ENCODE assay signal across 8 cellular contexts in the genomic region with DNA sequence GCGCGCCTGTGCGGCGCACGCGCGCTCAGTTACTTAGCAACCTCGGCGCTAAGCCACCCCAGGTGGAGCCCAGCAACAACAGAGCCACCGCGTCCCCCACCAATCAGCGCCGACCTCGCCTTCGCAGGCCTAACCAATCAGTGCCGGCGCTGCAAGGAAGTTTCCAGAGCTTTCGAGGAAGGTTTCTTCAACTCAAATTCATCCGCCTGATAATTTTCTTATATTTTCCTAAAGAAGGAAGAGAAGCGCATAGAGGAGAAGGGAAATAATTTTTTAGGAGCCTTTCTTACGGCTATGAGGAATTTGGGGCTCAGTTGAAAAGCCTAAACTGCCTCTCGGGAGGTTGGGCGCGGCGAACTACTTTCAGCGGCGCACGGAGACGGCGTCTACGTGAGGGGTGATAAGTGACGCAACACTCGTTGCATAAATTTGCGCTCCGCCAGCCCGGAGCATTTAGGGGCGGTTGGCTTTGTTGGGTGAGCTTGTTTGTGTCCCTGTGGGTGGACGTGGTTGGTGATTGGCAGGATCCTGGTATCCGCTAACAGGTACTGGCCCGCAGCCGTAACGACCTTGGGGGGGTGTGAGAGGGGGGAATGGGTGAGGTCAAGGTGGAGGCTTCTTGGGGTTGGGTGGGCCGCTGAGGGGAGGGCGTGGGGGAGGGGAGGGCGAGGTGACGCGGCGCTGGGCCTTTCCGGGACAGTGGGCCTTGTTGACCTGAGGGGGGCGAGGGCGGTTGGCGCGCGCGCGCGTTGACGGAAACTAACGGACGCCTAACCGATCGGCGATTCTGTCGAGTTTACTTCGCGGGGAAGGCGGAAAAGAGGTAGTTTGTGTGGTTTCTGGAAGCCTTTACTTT. TPM values are rescaled to one million over a fixed set of nuclear protein-coding genes. Genes with fewer than 3 reads are reported as not detected.
DNase-seq lines count a peak whose midpoint lies in the region; ATAC-seq and TF ChIP-seq lines count a peak whose summit lies in the region.

TSS of gene UBB (plus strand) at position 452 of the 856 bp plus-strand sequence. CDS start 817 bp downstream, outside the sequence.

- peak within 1 kb of the TSS; percentile 88 to 100 (median 98) for H3K27ac ChIP-seq in BLaER1 treated with 17β-estradiol and CSF1 and Interleukin-3, amounts not matched to agents 10 nM and 100 nM
- H3K27ac ChIP-seq in dorsolateral prefrontal cortex (peak within 1 kb of the TSS; percentile 84 to 100 (median 99)), right lobe of liver (peak within 1 kb of the TSS; percentile 96 to 100 (median 97))

- ATAC-seq in HG03469 (IDR thresholded peaks at IDR 0.05; ENCODE audit: unreplicated experiment) (peak; percentile 63), right lobe of liver (peak; percentile 85 to 96 (median 90))

- DNase-seq in GM19240 (ENCODE audit: insufficient read length, low spot score) (peak; percentile 73), NCI-H748 treated with DMSO at 0.1 percent for 48 hours (lab: John Stamatoyannopoulos, UW) (peak; percentile 96), dorsolateral prefrontal cortex (peak; percentile 90 to 97 (median 96)), right lobe of liver (peak; percentile 97 to 99 (median 98))
- DNase-seq in activated CD4-positive, alpha-beta T cell treated with anti-CD3 and anti-CD28 coated beads, Interleukin-2, amount 50 U/mL, for 48 hours: peak; percentile 91 to 94
- peak; percentile 87 to 96 for DNase-seq in stimulated activated CD4-positive, alpha-beta T cell treated with anti-CD3 and anti-CD28 coated beads, Interleukin-4, amount 100 ng/mL, for 4 hours

- peak in 9 of 56 donors; percentile 4 to 45 (median 9) for TF ChIP-seq CTCF in dorsolateral prefrontal cortex (IDR thresholded peaks at IDR 0.05 in 54 of 56, conservative IDR thresholded peaks at IDR 0.05 in 2 of 56; ENCODE audit: low read depth in 1 of 56, partially characterized antibody in 56 of 56)
- TF ChIP-seq CTCF in right lobe of liver (IDR thresholded peaks at IDR 0.05): no peak

- intact Hi-C loops in dorsolateral prefrontal cortex (cut with DNase I) (loop anchor here (1.0 to 5.0 kb wide), 4 partner anchors 57 to 201 kb away; no protein-coding TSS in a partner anchor), right lobe of liver (cut with DNase I) (no loop called here)

- WGBS in right lobe of liver (ENCODE audit: insufficient coverage, low coverage, low lambda C conversion rate, missing lambda C conversion rate): 1% methylated on average over 33 of the region's 67 CpGs

- H3K4me3 ChIP-seq in BLaER1 treated with 17β-estradiol and CSF1 and Interleukin-3, amounts not matched to agents 10 nM and 100 nM: peak within 1 kb of the TSS; percentile 69 to 89 (median 80)
- H3K4me3 ChIP-seq in dorsolateral prefrontal cortex (peak within 1 kb of the TSS; percentile 64 to 93 (median 80)), right lobe of liver (peak within 1 kb of the TSS; percentile 50 to 74 (median 71))

- H3K36me3 ChIP-seq in BLaER1 treated with 17β-estradiol and CSF1 and Interleukin-3, amounts not matched to agents 10 nM and 100 nM: peaks cover 19 to 33% (median 27%) of the 10 kb centered on the region in 11 experiments
- H3K36me3 ChIP-seq in right lobe of liver: peaks cover 4 to 18% (median 12%) of the 10 kb centered on the region in 4 donors

- peaks cover 33 to 47% (median 40%) of the 10 kb centered on the region in 10 experiments for H3K4me1 ChIP-seq in BLaER1 treated with 17β-estradiol and CSF1 and Interleukin-3, amounts not matched to agents 10 nM and 100 nM
- H3K4me1 ChIP-seq in right lobe of liver: peaks cover 0 to 24% (median 0%) of the 10 kb centered on the region in 4 donors

- peak within 1 kb of the TSS; percentile 83 to 97 (median 93) for H3K9ac ChIP-seq in BLaER1 treated with 17β-estradiol and CSF1 and Interleukin-3, amounts not matched to agents 10 nM and 100 nM

- no peaks in the 10 kb centered on the region for H3K9me3 ChIP-seq in BLaER1 treated with 17β-estradiol and CSF1 and Interleukin-3, amounts not matched to agents 10 nM and 100 nM (replicated peaks in 1 of 11)
- H3K9me3 ChIP-seq in right lobe of liver: no peaks in the 10 kb centered on the region

- peaks cover 33 to 48% (median 41%) of the 10 kb centered on the region in 11 experiments for H4K20me1 ChIP-seq in BLaER1 treated with 17β-estradiol and CSF1 and Interleukin-3, amounts not matched to agents 10 nM and 100 nM

- TF ChIP-seq POLR2A in right lobe of liver (IDR thresholded peaks at IDR 0.05): peak; percentile 97

- H3K27me3 ChIP-seq in BLaER1 treated with 17β-estradiol and CSF1 and Interleukin-3, amounts not matched to agents 10 nM and 100 nM: no peaks in the 10 kb centered on the region
- H3K27me3 ChIP-seq in dorsolateral prefrontal cortex (no peaks in the 10 kb centered on the region), right lobe of liver (no peaks in the 10 kb centered on the region)

- peak within 1 kb of the TSS; percentile 83 to 98 (median 93) for H3K4me2 ChIP-seq in BLaER1 treated with 17β-estradiol and CSF1 and Interleukin-3, amounts not matched to agents 10 nM and 100 nM

RNA-seq across cellular contexts. Expression of gene UBB, which starts in this region (rescaled TPM):
- total RNA-seq in dorsolateral prefrontal cortex: 1,000 to 10,000 TPM in 119 of 120 experiments, 100 to 1,000 TPM in 1; 963 to 2,431 (median 1,830) TPM
- total RNA-seq in right lobe of liver: 1,000 to 10,000 TPM; 1,045 to 2,319 (median 1,420) TPM

Comparison
In these comparisons a context has a peak if more than half of its experiments do, and no peak if none do; other contexts are left out.
1. Peak in every context shown above with its lines: DNase-seq, ATAC-seq, H3K4me3 ChIP-seq and H3K27ac ChIP-seq.
2. intact Hi-C loops: an anchor here in dorsolateral prefrontal cortex (1.0 to 5.0 kb wide); none called in right lobe of liver.